ENCODE assay signal across 21 cellular contexts in the genomic region with DNA sequence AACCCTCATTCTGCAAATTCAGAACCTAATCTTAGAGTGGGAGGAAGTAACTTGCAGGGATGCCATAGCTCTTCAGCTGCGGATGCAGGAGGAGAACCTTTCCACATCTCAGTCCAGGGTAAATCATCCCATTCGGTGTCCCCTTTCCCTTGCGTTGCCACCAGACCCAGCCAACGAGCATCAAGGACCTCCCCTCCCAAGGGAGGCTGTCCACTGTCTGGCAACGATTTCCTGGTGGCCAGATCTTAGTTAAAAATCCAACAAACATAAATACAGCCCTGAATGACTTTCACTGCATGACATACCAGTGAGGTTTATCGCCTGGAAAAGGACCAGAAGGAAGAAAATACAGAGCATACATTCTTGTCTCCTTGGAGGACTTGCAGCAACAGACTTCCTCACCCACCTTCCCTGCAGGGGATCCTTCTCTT.
DNase-seq lines count a peak whose midpoint lies in the region; ATAC-seq, FAIRE-seq and TF ChIP-seq lines count a peak whose summit lies in the region.
"Had no signal": no experiment of that assay in that cellular context is flagged by ENCODE, and none has a peak within 500 bp of the region (broad histone marks: within the 10 kb centered on the region; RNA-seq: fewer than 3 reads in every experiment).

No MANE protein-coding gene starts in this region.

- DNase-seq in EH (ENCODE audit: low read depth), result peak; percentile 80
- DNase-seq in amniotic epithelial cell (ENCODE audit: low read depth), result peak; percentile 23
- peak; percentile 72 for DNase-seq in iris pigment epithelial cell (ENCODE audit: low read depth)
- peak; percentile 27 for DNase-seq in skeletal muscle cell (ENCODE audit: low read depth)
- no peak for DNase-seq in G401 (ENCODE audit: low spot score)
- DNase-seq in NCI-H1417 treated with DMSO at 0.1 percent for 48 hours (lab: John Stamatoyannopoulos, UW), result no peak
- no peak for DNase-seq in D721Med (ENCODE audit: insufficient read length, low spot score)
- no peak for DNase-seq in stimulated activated naive CD8-positive, alpha-beta T cell treated with anti-CD3 and anti-CD28 coated beads, Interleukin-15, amount 100 ng/mL, for 72 hours
- DNase-seq: activated CD4-positive, alpha-beta T cell treated with anti-CD3 and anti-CD28 coated beads for 1 hour; activated CD8-positive, alpha-beta memory T cell treated with anti-CD3 and anti-CD28 coated beads, Interleukin-2, amount 50 U/mL, for 48 hours; activated naive CD4-positive, alpha-beta T cell treated with anti-CD3 and anti-CD28 coated beads, Interleukin-2, amount 10 ng/mL, durations not matched to agents 7 days and 5 days; BE2C; effector memory CD4-positive, alpha-beta T cell; NCI-H1105 treated with DMSO at 0.1 percent for 48 hours; NCI-H226; stimulated activated naive CD8-positive, alpha-beta T cell treated with anti-CD3 and anti-CD28 coated beads, Interleukin-15, Interleukin-2, amounts not matched to agents 100 U/mL and 50 U/mL, for 24 hours; T-helper 17 cell had no signal

- TF ChIP-seq CTCF in D721Med (IDR thresholded peaks at IDR 0.05; ENCODE audit: insufficient read depth, missing control alignments), result no peak

- no peaks in the 10 kb centered on the region for H3K4me1 Mint-ChIP-seq in stimulated activated naive CD8-positive, alpha-beta T cell treated with anti-CD3 and anti-CD28 coated beads, Interleukin-15, amount 100 ng/mL, for 72 hours
- H3K4me1 Mint-ChIP-seq: activated naive CD4-positive, alpha-beta T cell treated with anti-CD3 and anti-CD28 coated beads, Interleukin-2, amount 10 ng/mL, durations not matched to agents 7 days and 5 days; T-helper 17 cell had no signal

- H3K27me3 Mint-ChIP-seq in stimulated activated naive CD8-positive, alpha-beta T cell treated with anti-CD3 and anti-CD28 coated beads, Interleukin-15, amount 100 ng/mL, for 72 hours, result peaks cover 62% of the 10 kb centered on the region
- H3K27me3 Mint-ChIP-seq: activated naive CD4-positive, alpha-beta T cell treated with anti-CD3 and anti-CD28 coated beads, Interleukin-2, amount 10 ng/mL, durations not matched to agents 7 days and 5 days; memory B cell; T-helper 17 cell had no signal

- H3K27ac Mint-ChIP-seq in stimulated activated naive CD8-positive, alpha-beta T cell treated with anti-CD3 and anti-CD28 coated beads, Interleukin-15, amount 100 ng/mL, for 72 hours, result no peak overlapping the region
- H3K27ac Mint-ChIP-seq: activated naive CD4-positive, alpha-beta T cell treated with anti-CD3 and anti-CD28 coated beads, Interleukin-2, amount 10 ng/mL, durations not matched to agents 7 days and 5 days; T-helper 17 cell had no signal

- no peak for FAIRE-seq in D721Med (lab: Jason Lieb, UNC)
- FAIRE-seq: frontal cortex, K562 had no signal

- no peak overlapping the region for H3K4me3 ChIP-seq in skeletal muscle cell (ENCODE audit: low read depth, low read length)
- H3K4me3 ChIP-seq: cardiac muscle cell, K562 had no signal

- in situ Hi-C loops in G401 (cut with HindIII; ENCODE audit: low sequenced_read_pairs), result no loop called here

- no peaks in the 10 kb centered on the region for H3K9me3 Mint-ChIP-seq in stimulated activated naive CD8-positive, alpha-beta T cell treated with anti-CD3 and anti-CD28 coated beads, Interleukin-15, amount 100 ng/mL, for 72 hours
- H3K9me3 Mint-ChIP-seq: activated naive CD4-positive, alpha-beta T cell treated with anti-CD3 and anti-CD28 coated beads, Interleukin-2, amount 10 ng/mL, durations not matched to agents 7 days and 5 days; memory B cell had no signal

- ATAC-seq in stimulated activated naive CD8-positive, alpha-beta T cell treated with anti-CD3 and anti-CD28 coated beads, Interleukin-15, amount 100 ng/mL, for 72 hours, result no peak
- ATAC-seq: K562; stimulated activated naive CD8-positive, alpha-beta T cell treated with anti-CD3 and anti-CD28 coated beads, Interleukin-15, Interleukin-2, amounts not matched to agents 100 U/mL and 50 U/mL, for 24 hours; T-helper 17 cell had no signal

- H3K4me3 Mint-ChIP-seq in stimulated activated naive CD8-positive, alpha-beta T cell treated with anti-CD3 and anti-CD28 coated beads, Interleukin-15, amount 100 ng/mL, for 72 hours, result no peak overlapping the region
- H3K4me3 Mint-ChIP-seq: activated naive CD4-positive, alpha-beta T cell treated with anti-CD3 and anti-CD28 coated beads, Interleukin-2, amount 10 ng/mL, durations not matched to agents 7 days and 5 days; memory B cell; T-helper 17 cell had no signal

Comparison
In these comparisons a context has a peak if more than half of its experiments do, and no peak if none do; other contexts are left out.
1. DNase-seq: peak in EH (single experiment), amniotic epithelial cell (single experiment), iris pigment epithelial cell (single experiment) and skeletal muscle cell (single experiment); none in G401 (single experiment), NCI-H1417 treated with DMSO at 0.1 percent for 48 hours (single experiment), D721Med (single experiment) and stimulated activated naive CD8-positive, alpha-beta T cell treated with anti-CD3 and anti-CD28 coated beads, Interleukin-15, amount 100 ng/mL, for 72 hours (0 of 2).